16 cellular contexts compared by ENCODE assay signal in the genomic region with DNA sequence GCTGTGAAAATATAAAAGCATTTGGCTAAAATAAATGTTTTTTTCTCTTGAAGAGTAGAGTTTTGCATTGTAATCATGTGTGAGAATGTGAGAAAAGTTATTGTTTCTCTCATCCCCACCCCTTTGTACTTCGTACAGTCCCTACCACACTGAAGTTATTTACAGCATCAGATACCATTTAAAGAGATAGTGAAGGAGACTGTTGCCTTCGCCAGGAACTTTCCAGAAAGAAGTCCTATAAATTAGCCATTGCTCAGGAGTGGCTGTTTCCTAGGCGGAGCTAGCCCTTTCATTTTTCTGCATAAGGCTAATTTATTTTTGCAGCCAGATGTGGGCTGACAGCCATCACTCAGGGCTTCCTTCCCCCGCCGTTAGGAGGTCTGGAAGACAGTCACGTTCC. TPM values are rescaled to one million over a fixed set of nuclear protein-coding genes. Genes with fewer than 3 reads are reported as not detected.
A peak's percentile ranks its signal among the peaks of the same experiment; 100 is the strongest.
DNase-seq lines count a peak whose midpoint lies in the region; ATAC-seq and TF ChIP-seq lines count a peak whose summit lies in the region.
"Had no signal": no experiment of that assay in that cellular context is flagged by ENCODE, and none has a peak within 500 bp of the region (broad histone marks: within the 10 kb centered on the region; RNA-seq: fewer than 3 reads in every experiment).

No MANE protein-coding gene starts in this region.

- peak overlapping the region in 7 of 9 donors; percentile 20 to 86 (median 68) for H3K27ac Mint-ChIP-seq in naive thymus-derived CD4-positive, alpha-beta T cell
- H3K27ac Mint-ChIP-seq: activated naive CD4-positive, alpha-beta T cell treated with anti-CD3 and anti-CD28 coated beads, Interleukin-2, amount 10 ng/mL, durations not matched to agents 7 days and 5 days; CD4-positive, CD25-positive, alpha-beta regulatory T cell; IgD-negative memory B cell had no signal

- CTCF ChIA-PET in naive thymus-derived CD4-positive, alpha-beta T cell (lab: Charles Lee), result interaction anchor here (0.7 kb wide), 1 partner anchor 15 kb away, joined by 3 read pairs; no protein-coding TSS in a partner anchor

- no peak for TF ChIP-seq CTCF in fibroblast of lung (conservative IDR thresholded peaks at IDR 0.05 in 1 of 2, IDR thresholded peaks at IDR 0.05 in 1 of 2; ENCODE audit: low read depth in 1 of 2, low read length in 2 of 2)
- TF ChIP-seq CTCF in thoracic aorta (IDR thresholded peaks at IDR 0.05), result no peak

- H3K9me3 Mint-ChIP-seq in naive thymus-derived CD4-positive, alpha-beta T cell, result no peaks in the 10 kb centered on the region
- H3K9me3 Mint-ChIP-seq: activated naive CD4-positive, alpha-beta T cell treated with anti-CD3 and anti-CD28 coated beads, Interleukin-2, amount 10 ng/mL, durations not matched to agents 7 days and 5 days; CD4-positive, CD25-positive, alpha-beta regulatory T cell; IgD-negative memory B cell had no signal

- intact Hi-C loops in naive thymus-derived CD4-positive, alpha-beta T cell (cut with micrococcal nuclease), result loop anchor here in 1 of 2 donors (2.0 kb wide), 1 partner anchor 15 kb away; no protein-coding TSS in a partner anchor

- H3K4me1 Mint-ChIP-seq in naive thymus-derived CD4-positive, alpha-beta T cell, result peaks cover 18 to 91% (median 77%) of the 10 kb centered on the region in 7 donors

- H3K79me2 ChIP-seq in fibroblast of lung (ENCODE audit: control insufficient read depth, insufficient read depth, low read length), result peaks cover 1% of the 10 kb centered on the region

- H3K9me3 ChIP-seq in fibroblast of lung (ENCODE audit: control insufficient read depth, insufficient read depth, low read depth, low read length), result no peaks in the 10 kb centered on the region
- H3K9me3 ChIP-seq in naive thymus-derived CD4-positive, alpha-beta T cell (ENCODE audit: control insufficient read depth in 2 of 3, low read length in 3 of 3), result no peaks in the 10 kb centered on the region
- H3K9me3 ChIP-seq in thoracic aorta, result no peaks in the 10 kb centered on the region
- H3K9me3 ChIP-seq: SK-N-SH, uterus had no signal

- POLR2A ChIA-PET in naive thymus-derived CD4-positive, alpha-beta T cell (lab: Charles Lee), result interaction anchor here (0.7 kb wide), 1 partner anchor 22 kb away, joined by 3 read pairs; no protein-coding TSS in a partner anchor

- peaks cover 0 to 18% (median 5%) of the 10 kb centered on the region in 5 donors for H3K36me3 Mint-ChIP-seq in naive thymus-derived CD4-positive, alpha-beta T cell

- H3K27me3 Mint-ChIP-seq in naive thymus-derived CD4-positive, alpha-beta T cell, result no peaks in the 10 kb centered on the region
- H3K27me3 Mint-ChIP-seq: activated naive CD4-positive, alpha-beta T cell treated with anti-CD3 and anti-CD28 coated beads, Interleukin-2, amount 10 ng/mL, durations not matched to agents 7 days and 5 days; IgD-negative memory B cell had no signal

- peak overlapping the region in 8 of 10 donors; percentile 61 to 84 (median 75) for H3K4me3 Mint-ChIP-seq in naive thymus-derived CD4-positive, alpha-beta T cell
- H3K4me3 Mint-ChIP-seq: activated naive CD4-positive, alpha-beta T cell treated with anti-CD3 and anti-CD28 coated beads, Interleukin-2, amount 10 ng/mL, durations not matched to agents 7 days and 5 days; CD4-positive, CD25-positive, alpha-beta regulatory T cell had no signal

- DNase-seq in amniotic epithelial cell (ENCODE audit: low read depth), result peak; percentile 67
- DNase-seq in fibroblast of lung (ENCODE audit: low read depth in 2 of 2), result no peak
- no peak for DNase-seq in naive thymus-derived CD4-positive, alpha-beta T cell
- DNase-seq in thoracic aorta (ENCODE audit: low spot score), result no peak
- no peak for DNase-seq in NCI-H446 (lab: John Stamatoyannopoulos, UW)
- no peak for DNase-seq in cortex of kidney (lab: John Stamatoyannopoulos, UW)
- no peak for DNase-seq in NCI-H82 (lab: John Stamatoyannopoulos, UW)
- DNase-seq: activated CD8-positive, alpha-beta memory T cell treated with anti-CD3 and anti-CD28 coated beads for 24 hours; activated naive CD4-positive, alpha-beta T cell treated with anti-CD3 and anti-CD28 coated beads, Interleukin-2, amount 10 ng/mL, durations not matched to agents 7 days and 5 days; CD4-positive, CD25-positive, alpha-beta regulatory T cell; NCI-H1105; NCI-H345; SK-N-SH; stimulated activated CD4-positive, alpha-beta T cell treated with anti-CD3 and anti-CD28 coated beads, Interleukin-1b, Interleukin-23, amount 100 ng/mL, for 48 hours; uterus had no signal

- H3K4me1 ChIP-seq in fibroblast of lung (ENCODE audit: control insufficient read depth, extremely low read depth, insufficient read depth, low read length) (peaks cover 10% of the 10 kb centered on the region), thoracic aorta (ENCODE audit: control insufficient read depth in 1 of 2, low read depth in 2 of 2) (peaks cover 9 to 20% of the 10 kb centered on the region in 2 donors)
- H3K4me1 ChIP-seq in naive thymus-derived CD4-positive, alpha-beta T cell (ENCODE audit: control insufficient read depth in 2 of 2, insufficient read depth in 2 of 2, low read length in 2 of 2), result peaks cover 0 to 16% of the 10 kb centered on the region in 2 donors
- H3K4me1 ChIP-seq: uterus had no signal

- no peak overlapping the region for H2AFZ ChIP-seq in fibroblast of lung (ENCODE audit: low read length)

- no peaks in the 10 kb centered on the region for H4K20me1 ChIP-seq in fibroblast of lung (ENCODE audit: control insufficient read depth, extremely low read depth, insufficient read depth, low read length)

- H3K36me3 ChIP-seq in fibroblast of lung (ENCODE audit: control insufficient read depth, insufficient read depth, low read length) (no peaks in the 10 kb centered on the region), thoracic aorta (no peaks in the 10 kb centered on the region)
- peaks cover 0 to 3% (median 0%) of the 10 kb centered on the region in 3 experiments for H3K36me3 ChIP-seq in naive thymus-derived CD4-positive, alpha-beta T cell (ENCODE audit: control insufficient read depth in 2 of 3, insufficient read depth in 3 of 3, low read length in 3 of 3)
- H3K36me3 ChIP-seq: uterus had no signal

- no peaks in the 10 kb centered on the region for H3K27me3 ChIP-seq in fibroblast of lung (ENCODE audit: control insufficient read depth, insufficient read depth, low read length)
- no peaks in the 10 kb centered on the region for H3K27me3 ChIP-seq in naive thymus-derived CD4-positive, alpha-beta T cell (ENCODE audit: control insufficient read depth in 2 of 2, insufficient read depth in 2 of 2, low read length in 2 of 2)
- H3K27me3 ChIP-seq in thoracic aorta (replicated peaks; ENCODE audit: insufficient read depth), result no peaks in the 10 kb centered on the region
- H3K27me3 ChIP-seq: uterus had no signal

- no peak for ATAC-seq in naive thymus-derived CD4-positive, alpha-beta T cell
- ATAC-seq in thoracic aorta (ENCODE audit: insufficient number of reproducible peaks, low FRiP score, low read depth), result no peak

- H3K27ac ChIP-seq in fibroblast of lung (ENCODE audit: insufficient read depth, low read length) (no peak overlapping the region), thoracic aorta (no peak overlapping the region)
- H3K27ac ChIP-seq in naive thymus-derived CD4-positive, alpha-beta T cell (ENCODE audit: low read depth, low read length), result no peak overlapping the region

- no peak overlapping the region for H3K9ac ChIP-seq in fibroblast of lung (ENCODE audit: insufficient read depth, low read length)
- H3K9ac ChIP-seq: SK-N-SH had no signal

- peak overlapping the region; percentile 61 for H3K4me2 ChIP-seq in fibroblast of lung (ENCODE audit: extremely low read depth, insufficient read depth, low read length)
- H3K4me2 ChIP-seq: SK-N-SH had no signal

- H3K4me3 ChIP-seq in fibroblast of lung (replicated peaks in 1 of 4; ENCODE audit: control extremely low read depth in 1 of 4, insufficient read depth in 1 of 4, low read depth in 3 of 4, low read length in 4 of 4) (peak overlapping the region; percentile 0 to 52 (median 14)), thoracic aorta (peak overlapping the region; percentile 61)
- no peak overlapping the region for H3K4me3 ChIP-seq in naive thymus-derived CD4-positive, alpha-beta T cell (ENCODE audit: low read length)

RNA-seq across cellular contexts. Expression of a gene that starts 16.9 kb away (rescaled TPM):
- total RNA-seq in fibroblast of lung (3.9 and 4.3 TPM in 2 replicates), thoracic aorta (10 to 100 TPM; 13.9 to 17.4 TPM)
- 3.1 and 4.3 TPM in 2 replicates for polyA plus RNA-seq in fibroblast of lung
- 5.8 and 9.9 TPM in 2 replicates for polyA plus RNA-seq in fibroblast of lung (2012)
- polyA minus RNA-seq in fibroblast of lung (ENCODE audit: low replicate concordance), result 8.0 and 9.0 TPM in 2 replicates
- total RNA-seq in naive thymus-derived CD4-positive, alpha-beta T cell, result 10 to 100 TPM; 17.9 to 33.5 (median 25.7) TPM
- 1 to 10 TPM; 4.5 to 6.6 TPM for polyA plus RNA-seq in naive thymus-derived CD4-positive, alpha-beta T cell

RNA-seq across cellular contexts. Expression of a gene that starts 18.6 kb away (rescaled TPM):
- total RNA-seq in fibroblast of lung (5.6 and 6.8 TPM in 2 replicates), thoracic aorta (10 to 100 TPM; 11.2 to 21.7 TPM)
- 18.1 and 25.1 TPM in 2 replicates for polyA plus RNA-seq in fibroblast of lung
- 13.4 and 15.5 TPM in 2 replicates for polyA plus RNA-seq in fibroblast of lung (2012)
- 48.2 and 53.2 TPM in 2 replicates for polyA minus RNA-seq in fibroblast of lung (ENCODE audit: low replicate concordance)
- total RNA-seq in naive thymus-derived CD4-positive, alpha-beta T cell, result 10 to 100 TPM; 25.1 to 59.1 (median 31.7) TPM
- polyA plus RNA-seq in naive thymus-derived CD4-positive, alpha-beta T cell, result 10 to 100 TPM; 17.0 to 25.5 TPM
